ENCODE assay signal across 31 cellular contexts in genomic region chr3:37168896-37169295, GRCh38.
"Had no signal": no experiment of that assay in that cellular context is flagged by ENCODE, and none has a peak within 500 bp of the region (broad histone marks: within the 10 kb centered on the region; RNA-seq: fewer than 3 reads in every experiment).

No MANE protein-coding gene starts in this region.

- H3K27ac Mint-ChIP-seq: activated CD4-positive, alpha-beta T cell treated with anti-CD3 and anti-CD28 coated beads for 36 hours; activated naive CD4-positive, alpha-beta T cell treated with anti-CD3 and anti-CD28 coated beads for 36 hours; activated naive CD8-positive, alpha-beta T cell treated with anti-CD3 and anti-CD28 coated beads for 36 hours; dendritic cell treated with granulocyte-macrophage colony-stimulating factor and Interleukin-4, amounts not matched to agents 40 ng/mL and 50 ng/mL, for 4 days; natural killer cell; neural progenitor cell; stimulated activated naive B cell treated with anti-CD40 and anti-IgM and Interleukin-4, amounts not matched to agents 10 μg/mL and 1 μg/mL and 100 μg/mL, for 72 hours had no signal

- H2AFZ ChIP-seq: neural progenitor cell, parathyroid adenoma had no signal

- H3K27me3 ChIP-seq: adrenal gland, cardiac muscle cell, esophagus squamous epithelium, neural progenitor cell, stomach, suprapubic skin, uterus had no signal

- H3K4me1 ChIP-seq: uterus had no signal

- H3K4me3 ChIP-seq: adrenal gland, cardiac muscle cell, esophagus squamous epithelium, neural progenitor cell, psoas muscle, stomach, suprapubic skin, uterus had no signal

- H3K4me3 Mint-ChIP-seq: activated CD4-positive, alpha-beta T cell treated with anti-CD3 and anti-CD28 coated beads for 36 hours; activated naive CD4-positive, alpha-beta T cell treated with anti-CD3 and anti-CD28 coated beads for 36 hours; activated naive CD8-positive, alpha-beta T cell treated with anti-CD3 and anti-CD28 coated beads for 36 hours; dendritic cell treated with granulocyte-macrophage colony-stimulating factor and Interleukin-4, amounts not matched to agents 40 ng/mL and 50 ng/mL, for 4 days; natural killer cell; neural progenitor cell; stimulated activated naive B cell treated with anti-CD40 and anti-IgM and Interleukin-4, amounts not matched to agents 10 μg/mL and 1 μg/mL and 100 μg/mL, for 72 hours had no signal

- FAIRE-seq: islet of Langerhans had no signal

- H3K36me3 Mint-ChIP-seq: natural killer cell had no signal

- H3K36me3 ChIP-seq: neural progenitor cell, uterus had no signal

- H3K27me3 Mint-ChIP-seq: activated CD4-positive, alpha-beta T cell treated with anti-CD3 and anti-CD28 coated beads for 36 hours; activated naive CD8-positive, alpha-beta T cell treated with anti-CD3 and anti-CD28 coated beads for 36 hours; brain; dendritic cell treated with granulocyte-macrophage colony-stimulating factor and Interleukin-4, amounts not matched to agents 40 ng/mL and 50 ng/mL, for 4 days; stimulated activated naive B cell treated with anti-CD40 and anti-IgM and Interleukin-4, amounts not matched to agents 10 μg/mL and 1 μg/mL and 100 μg/mL, for 72 hours had no signal

- H3K27ac ChIP-seq: adrenal gland, cardiac muscle cell, neural progenitor cell, parathyroid adenoma, psoas muscle, suprapubic skin had no signal

- H3K9ac ChIP-seq: neural progenitor cell, parathyroid adenoma had no signal

- DNase-seq: activated CD4-positive, alpha-beta T cell treated with anti-CD3 and anti-CD28 coated beads for 36 hours; activated CD4-positive, alpha-beta T cell treated with anti-CD3 and anti-CD28 coated beads, Interleukin-2, amount 50 U/mL, for 4 hours; activated CD4-positive, CD25-positive, alpha-beta regulatory T cell; activated CD8-positive, alpha-beta memory T cell treated with anti-CD3 and anti-CD28 coated beads for 24 hours; activated effector memory CD4-positive, alpha-beta T cell treated with Interleukin-2 at 50 U/mL for 16 hours; activated naive CD4-positive, alpha-beta T cell treated with anti-CD3 and anti-CD28 coated beads for 36 hours; activated naive CD8-positive, alpha-beta T cell treated with anti-CD3 and anti-CD28 coated beads for 36 hours; adrenal gland; aorta; cerebellar nuclear complex; esophagus squamous epithelium; foreskin melanocyte; mammary epithelial cell; midbrain; natural killer cell; occipital lobe; psoas muscle; stimulated activated CD4-positive, alpha-beta T cell treated with anti-CD3 and anti-CD28 coated beads, Interleukin-1b, Interleukin-23, amount 100 ng/mL, for 48 hours; stimulated activated naive B cell treated with anti-CD40 and anti-IgM and Interleukin-4, amounts not matched to agents 10 μg/mL and 1 μg/mL and 100 μg/mL, for 72 hours; stomach; T-helper 1 cell; trophoblast cell; uterus had no signal

- H3K9me3 Mint-ChIP-seq: activated naive CD4-positive, alpha-beta T cell treated with anti-CD3 and anti-CD28 coated beads for 36 hours; activated naive CD8-positive, alpha-beta T cell treated with anti-CD3 and anti-CD28 coated beads for 36 hours; brain; dendritic cell treated with granulocyte-macrophage colony-stimulating factor and Interleukin-4, amounts not matched to agents 40 ng/mL and 50 ng/mL, for 4 days; natural killer cell; neural progenitor cell; stimulated activated naive B cell treated with anti-CD40 and anti-IgM and Interleukin-4, amounts not matched to agents 10 μg/mL and 1 μg/mL and 100 μg/mL, for 72 hours had no signal

- H3K4me2 ChIP-seq: neural progenitor cell, smooth muscle cell had no signal

- ATAC-seq: activated CD4-positive, alpha-beta T cell treated with anti-CD3 and anti-CD28 coated beads for 36 hours; natural killer cell; psoas muscle; stimulated activated naive B cell treated with anti-CD40 and anti-IgM and Interleukin-4, amounts not matched to agents 10 μg/mL and 1 μg/mL and 100 μg/mL, for 72 hours had no signal

- H3K9me3 ChIP-seq: adrenal gland, esophagus squamous epithelium, psoas muscle, stomach, suprapubic skin, uterus had no signal
